In the genomic region with DNA sequence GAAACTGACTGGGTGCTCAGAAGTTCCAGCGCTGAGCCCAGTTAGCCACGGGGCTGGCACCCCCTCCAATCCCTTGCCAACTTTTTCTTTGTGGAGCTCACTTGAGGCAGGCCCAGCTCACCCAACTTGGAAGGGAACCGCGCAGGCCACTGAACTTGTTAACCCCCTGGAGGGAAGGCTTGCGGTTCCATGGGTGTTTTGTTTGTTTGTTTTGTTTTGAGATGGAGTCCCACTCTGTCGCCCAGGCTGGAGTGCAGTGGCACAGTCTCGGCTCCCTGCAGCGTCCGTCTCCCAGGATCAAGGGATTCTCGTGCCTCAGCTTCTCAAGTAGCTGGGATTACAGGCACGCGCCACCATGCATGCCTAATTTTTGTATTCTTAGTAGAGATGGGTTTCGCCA, we compare ENCODE assay signal across 14 cellular contexts.
"Had no signal": no experiment of that assay in that cellular context is flagged by ENCODE, and none has a peak within 500 bp of the region (broad histone marks: within the 10 kb centered on the region; RNA-seq: fewer than 3 reads in every experiment).

No MANE protein-coding gene starts in this region.

- H3K36me3 ChIP-seq: tibial nerve had no signal

- H3K27ac ChIP-seq: epithelial cell of prostate, tibial nerve had no signal

- H3K9me3 ChIP-seq: tibial nerve had no signal

- DNase-seq: activated CD4-positive, alpha-beta memory T cell treated with anti-CD3 and anti-CD28 coated beads for 36 hours; activated CD4-positive, alpha-beta T cell treated with anti-CD3 and anti-CD28 coated beads for 4 hours; activated CD8-positive, alpha-beta memory T cell treated with anti-CD3 and anti-CD28 coated beads, Interleukin-2, amount 10 ng/mL, durations not matched to agents 7 days and 5 days; activated naive CD4-positive, alpha-beta T cell; activated naive CD8-positive, alpha-beta T cell treated with anti-CD3 and anti-CD28 coated beads for 36 hours; amygdala; foreskin fibroblast; naive thymus-derived CD8-positive, alpha-beta T cell; nucleus accumbens; posterior cingulate gyrus; stimulated activated CD4-positive, alpha-beta T cell treated with anti-CD3 and anti-CD28 coated beads, Interleukin-2, amount 100 ng/mL, for 24 hours; stimulated activated naive CD8-positive, alpha-beta T cell treated with anti-CD3 and anti-CD28 coated beads, Interleukin-15, Interleukin-2, amounts not matched to agents 100 U/mL and 50 U/mL, for 24 hours had no signal

- H3K4me3 ChIP-seq: tibial nerve had no signal

- ATAC-seq: activated CD8-positive, alpha-beta memory T cell treated with anti-CD3 and anti-CD28 coated beads, Interleukin-2, amount 10 ng/mL, durations not matched to agents 7 days and 5 days; naive thymus-derived CD8-positive, alpha-beta T cell; stimulated activated naive CD8-positive, alpha-beta T cell treated with anti-CD3 and anti-CD28 coated beads, Interleukin-15, Interleukin-2, amounts not matched to agents 100 U/mL and 50 U/mL, for 24 hours had no signal
